In the genomic region with DNA sequence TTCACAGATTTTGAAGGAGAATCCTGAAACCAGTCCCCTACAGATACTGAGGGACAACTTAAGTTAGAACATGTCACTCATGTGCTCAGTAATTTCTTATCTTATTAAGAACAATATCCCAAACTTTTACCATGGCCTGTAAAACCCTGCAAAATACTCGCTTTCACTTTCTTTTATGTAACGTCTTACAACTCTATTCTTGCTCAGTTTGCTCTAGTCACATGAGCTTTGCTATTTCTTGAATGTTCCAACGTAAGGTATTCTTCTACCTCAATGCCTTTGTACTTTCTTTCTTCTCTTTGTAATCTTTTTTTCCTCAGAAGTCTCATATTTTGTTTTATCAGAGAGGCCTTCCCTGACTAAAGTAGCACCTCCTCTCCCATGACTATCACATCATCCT, we compare ENCODE assay signal across 16 cellular contexts. TPM values are rescaled to one million over a fixed set of nuclear protein-coding genes. Genes with fewer than 3 reads are reported as not detected.
DNase-seq lines count a peak whose midpoint lies in the region; ATAC-seq and TF ChIP-seq lines count a peak whose summit lies in the region.
"Had no signal": no experiment of that assay in that cellular context is flagged by ENCODE, and none has a peak within 500 bp of the region (broad histone marks: within the 10 kb centered on the region; RNA-seq: fewer than 3 reads in every experiment).

No MANE protein-coding gene starts in this region.

- H3K79me2 ChIP-seq in mammary epithelial cell (ENCODE audit: insufficient read depth, low read length) = no peaks in the 10 kb centered on the region

- H3K27ac ChIP-seq in mammary epithelial cell (ENCODE audit: insufficient read depth, low read depth, low read length) = no peak overlapping the region
- H3K27ac ChIP-seq: hepatocyte, right lobe of liver, uterus had no signal

- H3K4me3 Mint-ChIP-seq in MCF 10A (ENCODE audit: unreplicated experiment) (no peak overlapping the region), T-cell (peak overlapping the region; percentile 3 to 41 (median 23)), glutamatergic neuron (ENCODE audit: unreplicated experiment) (no peak overlapping the region)
- H3K4me3 Mint-ChIP-seq in stimulated activated memory B cell treated with anti-CD40 and anti-IgM and Interleukin-4, amounts not matched to agents 10 μg/mL and 1 μg/mL and 100 μg/mL, for 72 hours = peak overlapping the region; percentile 27

- in situ Hi-C loops in mammary epithelial cell (cut with MboI; ENCODE audit: low sequenced_read_pairs in 2 of 2) = no loop called here

- no peak for DNase-seq in MCF 10A (ENCODE audit: unreplicated experiment)
- DNase-seq in mammary epithelial cell = no peak
- no peak for DNase-seq in T-cell
- no peak for DNase-seq in HEK293T (ENCODE audit: extremely low spot score)
- no peak for DNase-seq in glutamatergic neuron
- DNase-seq: amygdala; effector CD4-positive, alpha-beta T cell; GF-D8; mesendoderm; right lobe of liver; uterus had no signal

- H3K4me2 ChIP-seq in mammary epithelial cell (ENCODE audit: insufficient read depth, low read depth, low read length) = no peak overlapping the region
- H3K4me2 ChIP-seq: hepatocyte had no signal

- TF ChIP-seq CTCF in MCF 10A (IDR thresholded peaks at IDR 0.05; ENCODE audit: unreplicated experiment) = no peak
- TF ChIP-seq CTCF in mammary epithelial cell (conservative IDR thresholded peaks at IDR 0.05 in 1 of 2, IDR thresholded peaks at IDR 0.05 in 1 of 2; ENCODE audit: extremely low read depth in 1 of 2, insufficient read depth in 1 of 2, low read depth in 1 of 2, low read length in 2 of 2) = no peak
- no peak for TF ChIP-seq CTCF in glutamatergic neuron (IDR thresholded peaks at IDR 0.05; ENCODE audit: partially characterized antibody, unreplicated experiment)

- no peaks in the 10 kb centered on the region for H3K27me3 ChIP-seq in mammary epithelial cell (ENCODE audit: insufficient read depth, low read length)
- H3K27me3 ChIP-seq: hepatocyte, right lobe of liver, uterus had no signal

- H3K9me3 ChIP-seq in mammary epithelial cell (replicated peaks; ENCODE audit: insufficient read depth, low read length) = no peaks in the 10 kb centered on the region
- H3K9me3 ChIP-seq: right lobe of liver, uterus had no signal

- H3K9ac ChIP-seq in mammary epithelial cell (ENCODE audit: insufficient read depth, low read length) = no peak overlapping the region

- dilution Hi-C loops in mammary epithelial cell (cut with HindIII; ENCODE audit: low sequenced_read_pairs) = no loop called here

- POLR2A ChIA-PET in MCF 10A (lab: Yijun Ruan, JAX) (interaction anchor here (0.9 to 1.8 kb wide), 2 partner anchors 9 to 14 kb away, joined by 4 to 6 read pairs; a partner anchor contains a TSS), T-cell (lab: Charles Lee) (no interaction called here), HEK293T (lab: Yijun Ruan, JAX) (no interaction called here)

- CTCF ChIA-PET in MCF 10A (lab: Yijun Ruan, JAX) = interaction anchor here (0.7 to 3.9 kb wide), 3 partner anchors 10 to 70 kb away, joined by 5 to 18 read pairs (median 7); no protein-coding TSS in a partner anchor
- CTCF ChIA-PET in mammary epithelial cell (lab: Charles Lee; ENCODE audit: low non-redundant PET) = no interaction called here
- CTCF ChIA-PET in T-cell (lab: Charles Lee) = interaction anchor here (0.5 to 0.9 kb wide), 2 partner anchors 14 to 237 kb away, joined by 3 to 5 read pairs; a partner anchor contains a TSS
- CTCF ChIA-PET in HEK293T (lab: Yijun Ruan, JAX) = no interaction called here

- intact Hi-C loops in MCF 10A (cut with micrococcal nuclease) (no loop called here), mammary epithelial cell (cut with micrococcal nuclease) (no loop called here)

- BruUV-seq in MCF 10A (replicated peaks; lab: Mats Ljungman, UMichigan) (no TSS peak), mammary epithelial cell (replicated peaks; lab: Mats Ljungman, UMichigan) (no TSS peak)

- H3K27ac Mint-ChIP-seq in MCF 10A (ENCODE audit: low read depth, unreplicated experiment) (peak overlapping the region; percentile 63), T-cell (peak overlapping the region; percentile 79 to 82), glutamatergic neuron (ENCODE audit: unreplicated experiment) (no peak overlapping the region)
- H3K27ac Mint-ChIP-seq in stimulated activated memory B cell treated with anti-CD40 and anti-IgM and Interleukin-4, amounts not matched to agents 10 μg/mL and 1 μg/mL and 100 μg/mL, for 72 hours = peak overlapping the region; percentile 48

- H3K36me3 ChIP-seq in mammary epithelial cell (ENCODE audit: insufficient read depth, low read length) = peaks cover 2% of the 10 kb centered on the region
- H3K36me3 ChIP-seq: right lobe of liver, uterus had no signal

- H3K4me1 ChIP-seq in mammary epithelial cell (ENCODE audit: insufficient read depth, low read length) = no peaks in the 10 kb centered on the region
- H3K4me1 ChIP-seq: right lobe of liver, uterus had no signal

- ATAC-seq in HG02571 (IDR thresholded peaks at IDR 0.05; ENCODE audit: unreplicated experiment) (peak; percentile 58), T-cell (replicated peaks in 1 of 4) (peak in 1 of 4 experiments; percentile 66), HG03520 (IDR thresholded peaks at IDR 0.05; ENCODE audit: unreplicated experiment) (no peak)
- ATAC-seq in stimulated activated memory B cell treated with anti-CD40 and anti-IgM and Interleukin-4, amounts not matched to agents 10 μg/mL and 1 μg/mL and 100 μg/mL, for 72 hours = no peak

- H3K36me3 Mint-ChIP-seq in MCF 10A (ENCODE audit: insufficient read depth, unreplicated experiment) (no peaks in the 10 kb centered on the region), T-cell (peaks cover 13% of the 10 kb centered on the region), glutamatergic neuron (ENCODE audit: unreplicated experiment) (no peaks in the 10 kb centered on the region)
- H3K36me3 Mint-ChIP-seq in stimulated activated memory B cell treated with anti-CD40 and anti-IgM and Interleukin-4, amounts not matched to agents 10 μg/mL and 1 μg/mL and 100 μg/mL, for 72 hours = peaks cover 28% of the 10 kb centered on the region

- H4K20me1 ChIP-seq in mammary epithelial cell (ENCODE audit: insufficient read depth, low read length) = no peaks in the 10 kb centered on the region

- no peak overlapping the region for H2AFZ ChIP-seq in mammary epithelial cell (ENCODE audit: low read depth, low read length)
- H2AFZ ChIP-seq: hepatocyte had no signal

- 95% methylated on average over 3 of the region's 3 CpGs for WGBS in mammary epithelial cell (ENCODE audit: low coverage, missing lambda C conversion rate)

- H3K27me3 Mint-ChIP-seq in MCF 10A (ENCODE audit: insufficient read depth, unreplicated experiment) (no peaks in the 10 kb centered on the region), T-cell (no peaks in the 10 kb centered on the region), glutamatergic neuron (ENCODE audit: unreplicated experiment) (no peaks in the 10 kb centered on the region)
- no peaks in the 10 kb centered on the region for H3K27me3 Mint-ChIP-seq in stimulated activated memory B cell treated with anti-CD40 and anti-IgM and Interleukin-4, amounts not matched to agents 10 μg/mL and 1 μg/mL and 100 μg/mL, for 72 hours

- H3K4me3 ChIP-seq in mammary epithelial cell (replicated peaks in 1 of 3; ENCODE audit: insufficient read depth in 1 of 3, low read depth in 2 of 3, low read length in 3 of 3) = no peak overlapping the region
- H3K4me3 ChIP-seq: hepatocyte, right lobe of liver, uterus had no signal

- H3K4me1 Mint-ChIP-seq in MCF 10A (ENCODE audit: insufficient read depth, unreplicated experiment) (no peaks in the 10 kb centered on the region), T-cell (peaks cover 8 to 13% (median 10%) of the 10 kb centered on the region in 3 donors), glutamatergic neuron (ENCODE audit: low read depth, unreplicated experiment) (no peaks in the 10 kb centered on the region)
- peaks cover 7% of the 10 kb centered on the region for H3K4me1 Mint-ChIP-seq in stimulated activated memory B cell treated with anti-CD40 and anti-IgM and Interleukin-4, amounts not matched to agents 10 μg/mL and 1 μg/mL and 100 μg/mL, for 72 hours

- H3K9me3 Mint-ChIP-seq in MCF 10A (ENCODE audit: unreplicated experiment) (no peaks in the 10 kb centered on the region), T-cell (no peaks in the 10 kb centered on the region), glutamatergic neuron (ENCODE audit: unreplicated experiment) (no peaks in the 10 kb centered on the region)
- H3K9me3 Mint-ChIP-seq in stimulated activated memory B cell treated with anti-CD40 and anti-IgM and Interleukin-4, amounts not matched to agents 10 μg/mL and 1 μg/mL and 100 μg/mL, for 72 hours = no peaks in the 10 kb centered on the region

TF ChIP-seq in HEK293T, 16 proteins besides CTCF, POLR2A, EP300 and RAD21:
- no peak for TF ChIP-seq ZNF384 (IDR thresholded peaks at IDR 0.05)
- TF ChIP-seq SP1 (IDR thresholded peaks at IDR 0.05) = no peak
- TF ChIP-seq FOXA1 (IDR thresholded peaks at IDR 0.05) = no peak
- no peak for TF ChIP-seq HDGF (IDR thresholded peaks at IDR 0.05; ENCODE audit: borderline replicate concordance)
- no peak for TF ChIP-seq LEF1 (IDR thresholded peaks at IDR 0.05; ENCODE audit: borderline replicate concordance)

RNA-seq across cellular contexts. Expression of a gene that starts 14.1 kb away (rescaled TPM):
- total RNA-seq in MCF 10A (2022) (12.5 and 18.4 TPM in 2 replicates), mammary epithelial cell (10 to 100 TPM; 10.5 to 16.8 TPM), T-cell (10 to 100 TPM; 11.5 to 14.9 (median 13.8) TPM), glutamatergic neuron (ENCODE audit: unreplicated experiment) (3.0 TPM)
- polyA plus RNA-seq in mammary epithelial cell = 9.7 TPM
- polyA minus RNA-seq in mammary epithelial cell = 10.1 TPM

RNA-seq across cellular contexts. Expression of a gene that starts 46.1 kb away (rescaled TPM):
- total RNA-seq in MCF 10A (2022) (not detected in 2 replicates), mammary epithelial cell (not detected), T-cell (not detected), glutamatergic neuron (ENCODE audit: unreplicated experiment) (1.6 TPM)
- 0.10 TPM for polyA plus RNA-seq in mammary epithelial cell
- not detected for polyA minus RNA-seq in mammary epithelial cell
- total RNA-seq: hepatocyte, RPMI7951 had no signal
- polyA plus RNA-seq: hepatocyte had no signal

Comparison
In these comparisons a context has a peak if more than half of its experiments do, and no peak if none do; other contexts are left out.
1. CTCF ChIA-PET loops: an anchor here in MCF 10A (0.7 to 3.9 kb wide) and T-cell (0.5 to 0.9 kb wide); none called in mammary epithelial cell and HEK293T.
2. H3K4me3 Mint-ChIP-seq: peak in T-cell (3 of 3) and stimulated activated memory B cell treated with anti-CD40 and anti-IgM and Interleukin-4, amounts not matched to agents 10 μg/mL and 1 μg/mL and 100 μg/mL, for 72 hours (single experiment); none in MCF 10A (single experiment) and glutamatergic neuron (single experiment).